Comparison of ENCODE assay signal across 20 cellular contexts in genomic region chr20:44125332-44126127, GRCh38.
DNase-seq lines count a peak whose midpoint lies in the region; ATAC-seq and TF ChIP-seq lines count a peak whose summit lies in the region.
"Had no signal": no experiment of that assay in that cellular context is flagged by ENCODE, and none has a peak within 500 bp of the region (broad histone marks: within the 10 kb centered on the region; RNA-seq: fewer than 3 reads in every experiment).

No MANE protein-coding gene starts in this region.

- no peak overlapping the region for H4K91ac ChIP-seq in mesenchymal stem cell (ENCODE audit: low read length)

- intact Hi-C loops in left cardiac atrium (cut with DNase I) (no loop called here), left ventricle myocardium inferior (cut with micrococcal nuclease) (no loop called here), sigmoid colon (cut with DNase I) (no loop called here)

- H3K4ac ChIP-seq in mesenchymal stem cell (ENCODE audit: low read depth in 1 of 2, low read length in 2 of 2) = no peak overlapping the region

- H3K27ac ChIP-seq in cardiac muscle cell (peak overlapping the region; percentile 86), left ventricle myocardium inferior (replicated peaks) (peak overlapping the region; percentile 62), sigmoid colon (peak overlapping the region; percentile 71 to 82 (median 78)), mesenchymal stem cell (ENCODE audit: low read length, poor library complexity, severe bottlenecking) (no peak overlapping the region)
- H3K27ac ChIP-seq: GM23248, HL-60, KMS-11, Peyer's patch had no signal

- no peak for TF ChIP-seq EP300 in sigmoid colon (IDR thresholded peaks at IDR 0.05)

- H3K36me3 ChIP-seq in cardiac muscle cell = no peaks in the 10 kb centered on the region
- no peaks in the 10 kb centered on the region for H3K36me3 ChIP-seq in left ventricle myocardium inferior
- H3K36me3 ChIP-seq in sigmoid colon = no peaks in the 10 kb centered on the region
- H3K36me3 ChIP-seq in mesenchymal stem cell (ENCODE audit: control insufficient read depth in 1 of 2, insufficient read depth in 2 of 2, low read depth in 1 of 2, low read length in 2 of 2) = no peaks in the 10 kb centered on the region
- H3K36me3 ChIP-seq: Peyer's patch had no signal

- no peak overlapping the region for H3K18ac ChIP-seq in mesenchymal stem cell (ENCODE audit: low read depth in 1 of 2, low read length in 2 of 2)

- no peak for TF ChIP-seq CTCF in cardiac muscle cell (IDR thresholded peaks at IDR 0.05; ENCODE audit: low read depth, low read length)
- TF ChIP-seq CTCF in left ventricle myocardium inferior (IDR thresholded peaks at IDR 0.05; ENCODE audit: borderline replicate concordance) = no peak
- no peak for TF ChIP-seq CTCF in sigmoid colon (IDR thresholded peaks at IDR 0.05)

- H2BK5ac ChIP-seq in mesenchymal stem cell (ENCODE audit: low read depth, low read length, poor library complexity, severe bottlenecking) = no peak overlapping the region

- WGBS in sigmoid colon, 2 donors = 80 to 85% methylated on average over 12 of the region's 12 CpGs
- WGBS in mesenchymal stem cell = 92% methylated on average over 11 of the region's 12 CpGs

- no peak overlapping the region for H3K23ac ChIP-seq in mesenchymal stem cell (ENCODE audit: low read length in 2 of 2)

- TF ChIP-seq POLR2A in sigmoid colon (IDR thresholded peaks at IDR 0.05) = no peak

- no peaks in the 10 kb centered on the region for H3K79me1 ChIP-seq in mesenchymal stem cell (replicated peaks; ENCODE audit: low read length, poor library complexity, severe bottlenecking)

- H2BK15ac ChIP-seq in mesenchymal stem cell (ENCODE audit: low read depth, poor library complexity, severe bottlenecking) = no peak overlapping the region

- no peak overlapping the region for H4K8ac ChIP-seq in mesenchymal stem cell (ENCODE audit: low read length)

- H3K4me1 ChIP-seq in cardiac muscle cell (ENCODE audit: low read depth) = peaks cover 23% of the 10 kb centered on the region
- H3K4me1 ChIP-seq in left ventricle myocardium inferior = peaks cover 74% of the 10 kb centered on the region
- peaks cover 0 to 65% (median 55%) of the 10 kb centered on the region in 4 donors for H3K4me1 ChIP-seq in sigmoid colon
- peaks cover 3% of the 10 kb centered on the region for H3K4me1 ChIP-seq in mesenchymal stem cell (ENCODE audit: control insufficient read depth, insufficient read depth, low read depth, low read length)

- H3K4me2 ChIP-seq in mesenchymal stem cell (ENCODE audit: low read length, poor library complexity, severe bottlenecking) = no peak overlapping the region
- H3K4me2 ChIP-seq: KMS-11 had no signal

- H3K27me3 ChIP-seq in cardiac muscle cell = no peaks in the 10 kb centered on the region
- H3K27me3 ChIP-seq in left ventricle myocardium inferior (ENCODE audit: low read depth) = no peaks in the 10 kb centered on the region
- no peaks in the 10 kb centered on the region for H3K27me3 ChIP-seq in sigmoid colon
- peaks cover 0 to 57% of the 10 kb centered on the region in 2 experiments for H3K27me3 ChIP-seq in mesenchymal stem cell (ENCODE audit: control insufficient read depth in 1 of 2, insufficient read depth in 1 of 2, low read length in 2 of 2)
- H3K27me3 ChIP-seq: Peyer's patch had no signal

- H3K9ac ChIP-seq in mesenchymal stem cell (ENCODE audit: low read length) = no peak overlapping the region
- H3K9ac ChIP-seq: GM23248, KMS-11 had no signal

- no peak overlapping the region for H3K4me3 ChIP-seq in cardiac muscle cell
- H3K4me3 ChIP-seq in left ventricle myocardium inferior = no peak overlapping the region
- no peak overlapping the region for H3K4me3 ChIP-seq in sigmoid colon
- no peak overlapping the region for H3K4me3 ChIP-seq in mesenchymal stem cell (ENCODE audit: insufficient read depth in 1 of 2, low read depth in 1 of 2, low read length in 2 of 2)
- H3K4me3 ChIP-seq: GM23248, Peyer's patch had no signal

- H2AFZ ChIP-seq in mesenchymal stem cell (ENCODE audit: low read depth, low read length) = no peak overlapping the region
- H2AFZ ChIP-seq: GM23248 had no signal

- H2AK5ac ChIP-seq in mesenchymal stem cell (ENCODE audit: low read length, severe bottlenecking) = no peak overlapping the region

- ATAC-seq in left cardiac atrium (no peak), HG03095 (IDR thresholded peaks at IDR 0.05; ENCODE audit: unreplicated experiment) (no peak), GM21423 (IDR thresholded peaks at IDR 0.05; ENCODE audit: unreplicated experiment) (no peak)
- ATAC-seq: CD8-positive, alpha-beta T cell had no signal

- no peak overlapping the region for H3K14ac ChIP-seq in mesenchymal stem cell (ENCODE audit: low read length in 2 of 2)

- no peak overlapping the region for H2BK120ac ChIP-seq in mesenchymal stem cell (ENCODE audit: low read depth, low read length)

- no peaks in the 10 kb centered on the region for H3K9me3 ChIP-seq in cardiac muscle cell (ENCODE audit: low read depth)
- no peaks in the 10 kb centered on the region for H3K9me3 ChIP-seq in left ventricle myocardium inferior (replicated peaks)
- no peaks in the 10 kb centered on the region for H3K9me3 ChIP-seq in sigmoid colon
- H3K9me3 ChIP-seq in mesenchymal stem cell (ENCODE audit: control insufficient read depth, low read length) = no peaks in the 10 kb centered on the region
- H3K9me3 ChIP-seq: Peyer's patch had no signal

- no peak overlapping the region for H2BK12ac ChIP-seq in mesenchymal stem cell (ENCODE audit: low read length in 2 of 2)

- DNase-seq in cardiac muscle cell (ENCODE audit: low read depth in 1 of 2, low spot score in 1 of 2) = no peak
- no peak for DNase-seq in left cardiac atrium
- DNase-seq in left ventricle myocardium inferior = no peak
- peak; percentile 47 for DNase-seq in sigmoid colon
- no peak for DNase-seq in mesenchymal stem cell
- DNase-seq: AML-193; C1 segment of cervical spinal cord; CD8-positive, alpha-beta T cell; DMS153; GM23248; H9; NCI-H1105; NCI-H146; NCI-H2029; NCI-H526 had no signal
